Comparison of ENCODE assay signal across 25 cellular contexts in the genomic region with DNA sequence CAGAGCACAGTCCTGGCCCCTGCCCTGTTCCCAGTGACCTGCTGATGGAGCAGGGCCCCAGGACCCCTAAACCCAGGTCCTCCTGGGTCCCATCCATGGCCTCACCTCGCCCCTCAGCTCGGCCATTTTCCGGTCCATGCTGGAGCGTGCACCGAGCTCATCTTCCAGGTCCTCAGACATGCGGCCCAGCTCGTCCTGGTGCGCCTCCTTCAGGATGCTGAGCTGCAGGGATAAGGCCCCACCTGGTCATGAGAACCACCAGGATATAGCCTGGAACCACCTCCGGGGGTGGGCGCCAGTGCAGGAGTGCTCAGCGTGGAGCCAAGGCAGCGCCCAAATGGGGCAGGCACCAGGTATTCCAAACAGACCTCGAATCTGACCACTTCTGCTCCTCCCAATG. TPM values are rescaled to one million over a fixed set of nuclear protein-coding genes. Genes with fewer than 3 reads are reported as not detected.
"Had no signal": no experiment of that assay in that cellular context is flagged by ENCODE, and none has a peak within 500 bp of the region (broad histone marks: within the 10 kb centered on the region; RNA-seq: fewer than 3 reads in every experiment).

No MANE protein-coding gene starts in this region.

- ATAC-seq: effector memory CD8-positive, alpha-beta T cell; gastrocnemius medialis; natural killer cell treated with Interleukin-12 subunit alpha and Interleukin-12 subunit beta and Interleukin-15 and Interleukin-18, amount 100 ng/mL, for 72 hours; right cardiac atrium had no signal

- DNase-seq: activated CD4-positive, alpha-beta memory T cell treated with anti-CD3 and anti-CD28 coated beads for 36 hours; activated CD4-positive, alpha-beta T cell treated with anti-CD3 and anti-CD28 coated beads for 4 hours; activated CD4-positive, CD25-positive, alpha-beta regulatory T cell; activated effector memory CD4-positive, alpha-beta T cell treated with anti-CD3 and anti-CD28 coated beads, Interleukin-2, amount 50 U/mL, for 16 hours; activated naive CD4-positive, alpha-beta T cell treated with anti-CD3 and anti-CD28 coated beads, Interleukin-2, amount 50 U/mL, for 16 hours; central memory CD4-positive, alpha-beta T cell; colonic mucosa; dorsolateral prefrontal cortex; effector memory CD8-positive, alpha-beta T cell; esophagus squamous epithelium; gastrocnemius medialis; hypothalamus; islet precursor cell; left cardiac atrium; stimulated activated CD4-positive, alpha-beta T cell treated with anti-CD3 and anti-CD28 coated beads, Interleukin-12 subunit alpha, Interleukin-12 subunit beta, amount 100 ng/mL, for 4 hours; stimulated activated CD4-positive, alpha-beta T cell treated with anti-CD3 and anti-CD28 coated beads, Interleukin-4, amount 100 ng/mL, for 4 hours; substantia nigra; T-helper 9 cell; thyroid gland had no signal

- H3K27me3 Mint-ChIP-seq: activated CD4-positive, alpha-beta memory T cell treated with anti-CD3 and anti-CD28 coated beads for 36 hours; effector memory CD8-positive, alpha-beta T cell; memory B cell; natural killer cell treated with Interleukin-12 subunit alpha and Interleukin-12 subunit beta and Interleukin-15 and Interleukin-18, amount 100 ng/mL, for 72 hours; stimulated activated naive CD8-positive, alpha-beta T cell treated with anti-CD3 and anti-CD28 coated beads, Interleukin-15, Interleukin-2, amounts not matched to agents 100 ng/mL and 50 ng/mL, for 24 hours had no signal

- H3K36me3 Mint-ChIP-seq: activated CD4-positive, alpha-beta memory T cell treated with anti-CD3 and anti-CD28 coated beads for 36 hours had no signal

- H3K27ac Mint-ChIP-seq: activated CD4-positive, alpha-beta memory T cell treated with anti-CD3 and anti-CD28 coated beads for 36 hours; effector memory CD8-positive, alpha-beta T cell; memory B cell; natural killer cell treated with Interleukin-12 subunit alpha and Interleukin-12 subunit beta and Interleukin-15 and Interleukin-18, amount 100 ng/mL, for 72 hours; stimulated activated naive CD8-positive, alpha-beta T cell treated with anti-CD3 and anti-CD28 coated beads, Interleukin-15, Interleukin-2, amounts not matched to agents 100 ng/mL and 50 ng/mL, for 24 hours had no signal

- H3K4me3 Mint-ChIP-seq: activated CD4-positive, alpha-beta memory T cell treated with anti-CD3 and anti-CD28 coated beads for 36 hours; effector memory CD8-positive, alpha-beta T cell; memory B cell; natural killer cell treated with Interleukin-12 subunit alpha and Interleukin-12 subunit beta and Interleukin-15 and Interleukin-18, amount 100 ng/mL, for 72 hours; stimulated activated naive CD8-positive, alpha-beta T cell treated with anti-CD3 and anti-CD28 coated beads, Interleukin-15, Interleukin-2, amounts not matched to agents 100 ng/mL and 50 ng/mL, for 24 hours had no signal

- H3K9me3 Mint-ChIP-seq: activated CD4-positive, alpha-beta memory T cell treated with anti-CD3 and anti-CD28 coated beads for 36 hours; effector memory CD8-positive, alpha-beta T cell; memory B cell; natural killer cell treated with Interleukin-12 subunit alpha and Interleukin-12 subunit beta and Interleukin-15 and Interleukin-18, amount 100 ng/mL, for 72 hours; stimulated activated naive CD8-positive, alpha-beta T cell treated with anti-CD3 and anti-CD28 coated beads, Interleukin-15, Interleukin-2, amounts not matched to agents 100 ng/mL and 50 ng/mL, for 24 hours had no signal

RNA-seq across cellular contexts. Expression of a gene that starts 23.9 kb away (rescaled TPM):
- total RNA-seq: gastrocnemius medialis, pulmonary artery endothelial cell, skeletal muscle tissue had no signal
